2 cellular contexts compared by ENCODE assay signal in genomic region chr4:102961813-102962212, GRCh38. TPM values are rescaled to one million over a fixed set of nuclear protein-coding genes. Genes with fewer than 3 reads are reported as not detected.
"Had no signal": no experiment of that assay in that cellular context is flagged by ENCODE, and none has a peak within 500 bp of the region (broad histone marks: within the 10 kb centered on the region; RNA-seq: fewer than 3 reads in every experiment).

No MANE protein-coding gene starts in this region.

RNA-seq across cellular contexts. Expression of gene SLC9B1, which starts 57.7 kb away (rescaled TPM):
- total RNA-seq: PC-3, PC-9 had no signal
